Comparison of ENCODE assay signal across 22 cellular contexts in genomic region chr22:27998511-27999410, GRCh38.
"Had no signal": no experiment of that assay in that cellular context is flagged by ENCODE, and none has a peak within 500 bp of the region (broad histone marks: within the 10 kb centered on the region; RNA-seq: fewer than 3 reads in every experiment).

No MANE protein-coding gene starts in this region.

- FAIRE-seq: endothelial cell of umbilical vein had no signal

- H3K27ac ChIP-seq: coronary artery, foreskin keratinocyte, tibial artery, upper lobe of left lung had no signal

- H3K4me3 ChIP-seq: coronary artery, lung, tibial artery, upper lobe of left lung had no signal

- H3K4me1 ChIP-seq: foreskin keratinocyte, tibial artery, upper lobe of left lung had no signal

- H3K9me3 ChIP-seq: tibial artery, upper lobe of left lung had no signal

- H3K27me3 ChIP-seq: foreskin keratinocyte, tibial artery, upper lobe of left lung had no signal

- ATAC-seq: foreskin keratinocyte; left lobe of liver; natural killer cell treated with Interleukin-12 subunit alpha and Interleukin-12 subunit beta and Interleukin-15 and Interleukin-18, amount 100 ng/mL, for 72 hours; right cardiac atrium; stimulated activated memory B cell treated with anti-CD40 and anti-IgM and Interleukin-4, amounts not matched to agents 10 μg/mL and 1 μg/mL and 100 μg/mL, for 72 hours had no signal

- DNase-seq: caudate nucleus; effector CD4-positive, alpha-beta T cell; endodermal cell; erythroblast; foreskin keratinocyte; head of caudate nucleus; hippocampal formation; kidney glomerular epithelial cell; mesenchymal stem cell; midbrain; stimulated activated CD4-positive, alpha-beta T cell treated with anti-CD3 and anti-CD28 coated beads, Interleukin-15, amount 100 ng/mL, for 24 hours; stimulated activated CD4-positive, alpha-beta T cell treated with anti-CD3 and anti-CD28 coated beads, Interleukin-1b, Interleukin-23, amount 100 ng/mL, for 48 hours; stimulated activated CD4-positive, alpha-beta T cell treated with anti-CD3 and anti-CD28 coated beads, Interleukin-4, amount 100 ng/mL, for 24 hours had no signal
